In the genomic region with DNA sequence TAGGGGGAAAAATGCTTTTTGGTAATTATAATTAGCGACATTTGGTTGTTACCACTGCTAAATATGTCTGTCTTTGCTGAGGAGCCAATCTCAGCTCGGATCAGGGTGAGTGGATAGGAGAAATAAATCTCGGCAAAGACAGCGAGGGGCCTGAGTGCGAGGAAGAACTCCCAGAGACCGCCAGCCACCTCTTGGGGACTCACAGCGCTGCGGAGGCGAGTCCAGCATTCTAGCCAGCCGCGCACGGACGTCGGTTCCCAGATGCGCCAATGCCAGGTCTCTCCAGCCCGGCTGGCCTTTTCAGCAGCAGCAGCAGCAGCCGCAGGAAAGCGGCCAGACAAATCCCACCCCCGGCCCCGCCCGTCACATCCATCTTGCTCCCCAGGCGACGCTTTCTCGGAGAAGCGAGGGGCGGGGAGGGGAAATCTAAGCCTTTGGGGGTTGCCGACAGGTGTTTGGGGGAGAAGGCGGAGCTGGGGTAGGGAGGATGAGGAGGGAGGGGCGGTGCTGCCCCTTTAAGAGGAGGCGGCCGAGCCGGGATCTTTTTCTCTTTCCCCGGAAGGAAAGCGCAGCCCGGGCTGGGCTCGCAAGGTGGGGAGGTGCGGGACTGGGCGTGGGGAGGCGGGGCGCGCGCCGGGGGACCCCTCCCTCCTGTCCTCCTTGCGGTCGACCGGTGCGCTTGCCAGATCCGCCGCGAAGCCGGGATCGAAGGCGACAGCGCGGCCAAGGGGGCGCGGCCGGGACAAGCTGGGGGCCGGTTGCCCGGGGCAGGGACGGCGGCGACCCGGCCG, we compare ENCODE assay signal across 8 cellular contexts. TPM values are rescaled to one million over a fixed set of nuclear protein-coding genes. Genes with fewer than 3 reads are reported as not detected.
A peak's percentile ranks its signal among the peaks of the same experiment; 100 is the strongest.
DNase-seq lines count a peak whose midpoint lies in the region; ATAC-seq and TF ChIP-seq lines count a peak whose summit lies in the region.

A gene (plus strand): TSS at position 685 of the 791 bp plus-strand sequence. CDS start 330 bp downstream, outside the sequence.

- peak; percentile 72 for ATAC-seq in left lung
- no peak for ATAC-seq in GM18520 (IDR thresholded peaks at IDR 0.05; ENCODE audit: unreplicated experiment)

- peaks cover 24% of the 10 kb centered on the region for H3K4me1 Mint-ChIP-seq in Caco-2 (ENCODE audit: low read depth, unreplicated experiment)

- peak within 1 kb of the TSS; percentile 71 for H3K27ac Mint-ChIP-seq in Caco-2 (ENCODE audit: unreplicated experiment)

- H3K4me1 ChIP-seq in Caco-2, result peaks cover 48% of the 10 kb centered on the region
- peaks cover 62 to 96% of the 10 kb centered on the region in 2 donors for H3K4me1 ChIP-seq in left lung

- peak within 1 kb of the TSS; percentile 74 for H3K4me3 ChIP-seq in Caco-2 (ENCODE audit: low read depth, low read length)
- peak within 1 kb of the TSS; percentile 72 for H3K4me3 ChIP-seq in HFF-Myc (replicated peaks; ENCODE audit: low read depth, low read length)
- H3K4me3 ChIP-seq in left lung, result peak within 1 kb of the TSS; percentile 61 to 78

- peak within 1 kb of the TSS; percentile 86 for H3K4me3 Mint-ChIP-seq in Caco-2 (ENCODE audit: unreplicated experiment)

- H3K27me3 ChIP-seq in Caco-2 (replicated peaks; ENCODE audit: control insufficient read depth, insufficient read depth, low read length), result no peaks in the 10 kb centered on the region
- peaks cover 0 to 50% of the 10 kb centered on the region in 2 donors for H3K27me3 ChIP-seq in left lung

- POLR2A ChIA-PET in Caco-2 (lab: Charles Lee), result interaction anchor here (1.1 kb wide), 1 partner anchor 41 kb away, joined by 3 read pairs; no protein-coding TSS in a partner anchor

- TF ChIP-seq CTCF in Caco-2 (IDR thresholded peaks at IDR 0.05; ENCODE audit: insufficient read depth in 1 of 2, low read depth in 1 of 2, low read length in 1 of 2, severe bottlenecking in 1 of 2, unreplicated experiment in 1 of 2) (no peak), HFF-Myc (IDR thresholded peaks at IDR 0.05; ENCODE audit: low read depth, low read length, missing control alignments) (no peak), left lung (IDR thresholded peaks at IDR 0.05) (no peak)

- H3K36me3 ChIP-seq in Caco-2 (ENCODE audit: control insufficient read depth, insufficient read depth, low read length) (no peaks in the 10 kb centered on the region), left lung (no peaks in the 10 kb centered on the region)

- CTCF ChIA-PET in Caco-2 (lab: Charles Lee), result interaction anchor here (1.1 kb wide), 1 partner anchor 19 kb away, joined by 3 read pairs; no protein-coding TSS in a partner anchor

- no peaks in the 10 kb centered on the region for H3K27me3 Mint-ChIP-seq in Caco-2 (ENCODE audit: insufficient read depth, unreplicated experiment)

- H3K9me3 ChIP-seq in Caco-2 (no peaks in the 10 kb centered on the region), left lung (no peaks in the 10 kb centered on the region)

- TSS peak; percentile 83 for BruUV-seq in Caco-2 (replicated peaks; lab: Mats Ljungman, UMichigan)

- H3K9me3 Mint-ChIP-seq in Caco-2 (ENCODE audit: unreplicated experiment), result no peaks in the 10 kb centered on the region

- H3K27ac ChIP-seq in left lung, result peak within 1 kb of the TSS; percentile 87 to 93

- DNase-seq in Caco-2 (peak; percentile 77 to 80), HFF-Myc (ENCODE audit: extremely low read depth, low read depth) (no peak), NCI-H2227 treated with DMSO at 0.1 percent for 48 hours (lab: John Stamatoyannopoulos, UW) (peak; percentile 72), dermis microvascular lymphatic vessel endothelial cell (ENCODE audit: low read depth in 2 of 2) (peak; percentile 58 to 91), left lung (peak; percentile 87 to 92)
- peak; percentile 48 to 53 for DNase-seq in activated CD4-positive, alpha-beta T cell treated with anti-CD3 and anti-CD28 coated beads, Interleukin-2, amount 50 U/mL, for 4 hours
- DNase-seq in stimulated activated CD4-positive, alpha-beta T cell treated with anti-CD3 and anti-CD28 coated beads, Interleukin-2, amount 100 ng/mL, for 4 hours (ENCODE audit: low read depth), result peak; percentile 55

- intact Hi-C loops in Caco-2 (cut with micrococcal nuclease; ENCODE audit: unreplicated experiment), result loop anchor here (2.0 kb wide), 1 partner anchor 29 kb away; no protein-coding TSS in a partner anchor
- intact Hi-C loops in left lung (cut with DNase I), result no loop called here

- H3K36me3 Mint-ChIP-seq in Caco-2 (ENCODE audit: insufficient read depth, unreplicated experiment), result peaks cover 6% of the 10 kb centered on the region

RNA-seq across cellular contexts. Expression of the gene that starts here (rescaled TPM):
- total RNA-seq in Caco-2 (2022) (10.4 and 14.7 TPM in 2 replicates), dermis microvascular lymphatic vessel endothelial cell (104 and 118 TPM in 2 replicates), left lung (100 to 1,000 TPM; 182 to 311 TPM)
